In the genomic region with DNA sequence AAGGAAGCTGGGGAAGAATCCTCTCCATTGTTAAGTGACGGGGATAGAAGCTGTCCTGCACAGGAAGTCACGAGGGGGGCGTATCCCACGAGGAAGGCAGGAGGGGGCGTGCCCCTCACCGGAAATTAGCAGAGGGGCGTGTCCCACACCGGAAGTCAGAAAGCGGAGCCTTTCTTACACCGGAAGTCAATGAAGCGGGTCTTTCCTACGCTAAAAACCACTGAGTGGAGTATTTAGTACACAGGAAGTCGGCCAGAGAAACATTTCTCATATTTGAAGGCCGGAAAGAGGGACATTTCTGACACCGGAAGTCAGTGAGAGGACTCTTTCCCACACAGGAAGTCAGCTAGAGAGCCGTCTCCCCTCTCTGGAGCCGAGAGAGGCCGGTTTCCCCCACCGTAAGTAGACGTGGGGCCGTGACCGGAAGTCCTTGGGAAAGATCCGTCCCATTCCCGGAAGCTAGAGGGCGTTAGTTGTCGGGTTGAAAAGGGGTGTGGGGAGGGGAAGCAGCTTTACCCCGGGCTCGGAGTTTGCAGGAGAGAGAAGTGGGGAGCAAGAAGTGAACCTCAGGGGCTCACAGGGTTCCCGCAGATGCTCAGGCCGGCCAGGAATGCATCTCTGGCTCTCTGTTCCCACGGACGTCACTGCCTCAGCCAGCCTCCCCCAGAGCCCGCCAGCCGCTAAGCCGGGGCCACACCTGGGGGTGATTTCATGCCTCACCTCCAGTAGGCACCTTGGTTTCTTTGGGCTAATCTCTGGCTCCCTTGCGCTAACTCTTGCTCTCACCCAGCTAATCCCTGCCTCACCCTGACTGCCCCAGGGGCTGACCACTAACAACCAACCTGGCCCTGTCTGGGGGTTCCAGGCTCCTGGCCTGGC, we compare ENCODE assay signal across 8 cellular contexts. TPM values are rescaled to one million over a fixed set of nuclear protein-coding genes. Genes with fewer than 3 reads are reported as not detected.
A peak's percentile ranks its signal among the peaks of the same experiment; 100 is the strongest.
DNase-seq lines count a peak whose midpoint lies in the region; ATAC-seq and TF ChIP-seq lines count a peak whose summit lies in the region.

No MANE protein-coding gene starts in this region.

- no peaks in the 10 kb centered on the region for H4K20me1 ChIP-seq in SK-N-SH (ENCODE audit: insufficient read depth)
- H4K20me1 ChIP-seq in osteoblast (ENCODE audit: insufficient read depth, low read length) = peaks cover 3% of the 10 kb centered on the region

- H3K9me2 ChIP-seq in SK-N-SH = no peaks in the 10 kb centered on the region

- peak in 1 of 2 experiments; percentile 26; a peak in 1 of 4 replicates for TF ChIP-seq EP300 in SK-N-SH (IDR thresholded peaks at IDR 0.05; ENCODE audit: borderline replicate concordance in 1 of 2, low read depth in 1 of 2, low read length in 1 of 2)

- H3K36me3 ChIP-seq in GM06990 (ENCODE audit: control insufficient read depth, insufficient read depth, low read length) (no peaks in the 10 kb centered on the region), HEK293 (ENCODE audit: control insufficient read depth in 2 of 2, insufficient read depth in 1 of 2, low read length in 2 of 2) (no peaks in the 10 kb centered on the region), SK-N-SH (replicated peaks in 1 of 2; ENCODE audit: control insufficient read depth in 1 of 2, insufficient read depth in 2 of 2, low read length in 1 of 2) (no peaks in the 10 kb centered on the region), osteoblast (ENCODE audit: insufficient read depth, low read length) (no peaks in the 10 kb centered on the region), thoracic aorta (no peaks in the 10 kb centered on the region)

- TF ChIP-seq RAD21 in SK-N-SH (IDR thresholded peaks at IDR 0.05; ENCODE audit: low read length) = no peak

- peak; percentile 51 for TF ChIP-seq CTCF in GM06990 (IDR thresholded peaks at IDR 0.05; ENCODE audit: insufficient read depth, low read length, poor library complexity, severe bottlenecking)
- peak; percentile 86 for TF ChIP-seq CTCF in HEK293 (tag by site-specific recombination; IDR thresholded peaks at IDR 0.05)
- peak; percentile 48 for TF ChIP-seq CTCF in SK-N-SH (IDR thresholded peaks at IDR 0.05)
- peak; percentile 58 for TF ChIP-seq CTCF in glutamatergic neuron (IDR thresholded peaks at IDR 0.05; ENCODE audit: partially characterized antibody, unreplicated experiment)
- TF ChIP-seq CTCF in osteoblast (IDR thresholded peaks at IDR 0.05; ENCODE audit: extremely low read depth, low read depth, low read length) = peak; percentile 57
- peak; percentile 7 for TF ChIP-seq CTCF in thoracic aorta (IDR thresholded peaks at IDR 0.05)

- peak; percentile 68 to 80 for ATAC-seq in activated naive CD4-positive, alpha-beta T cell treated with anti-CD3 and anti-CD28 coated beads, Interleukin-2, amount 50 U/mL, for 72 hours
- ATAC-seq in thoracic aorta (ENCODE audit: insufficient number of reproducible peaks, low FRiP score, low read depth) = peak; percentile 80

- H3K79me2 ChIP-seq in SK-N-SH (ENCODE audit: insufficient read depth) (peaks cover 32% of the 10 kb centered on the region), osteoblast (ENCODE audit: insufficient read depth, low read length) (peaks cover 32% of the 10 kb centered on the region)

- H2AFZ ChIP-seq in SK-N-SH (ENCODE audit: low read depth) (peak overlapping the region; percentile 77), osteoblast (ENCODE audit: low read length) (peak overlapping the region; percentile 88)

- peaks cover 16% of the 10 kb centered on the region for H3F3A ChIP-seq in SK-N-SH (replicated peaks; ENCODE audit: insufficient read depth)

- peak overlapping the region; percentile 96 to 99 for H3K27ac Mint-ChIP-seq in activated naive CD4-positive, alpha-beta T cell treated with anti-CD3 and anti-CD28 coated beads, Interleukin-2, amount 50 U/mL, for 72 hours
- peak overlapping the region; percentile 97 for H3K27ac Mint-ChIP-seq in glutamatergic neuron (ENCODE audit: unreplicated experiment)

- peak overlapping the region; percentile 91 for H3K9ac ChIP-seq in SK-N-SH

- no peaks in the 10 kb centered on the region for H3K9me3 Mint-ChIP-seq in activated naive CD4-positive, alpha-beta T cell treated with anti-CD3 and anti-CD28 coated beads, Interleukin-2, amount 50 U/mL, for 72 hours
- H3K9me3 Mint-ChIP-seq in glutamatergic neuron (ENCODE audit: unreplicated experiment) = peaks cover 40% of the 10 kb centered on the region

- peak overlapping the region; percentile 92 for H3K4me3 ChIP-seq in GM06990 (replicated peaks; ENCODE audit: low read depth, low read length)
- peak overlapping the region; percentile 69 for H3K4me3 ChIP-seq in HEK293 (ENCODE audit: low read depth, low read length)
- H3K4me3 ChIP-seq in SK-N-SH (ENCODE audit: low read depth in 2 of 2, low read length in 1 of 2) = peak overlapping the region; percentile 96
- H3K4me3 ChIP-seq in osteoblast (ENCODE audit: insufficient read depth, low read length) = peak overlapping the region; percentile 96
- H3K4me3 ChIP-seq in thoracic aorta = peak overlapping the region; percentile 85

- H3K27me3 ChIP-seq in GM06990 (replicated peaks; ENCODE audit: control insufficient read depth, insufficient read depth, low read length) = no peaks in the 10 kb centered on the region
- no peaks in the 10 kb centered on the region for H3K27me3 ChIP-seq in SK-N-SH (ENCODE audit: insufficient read depth)
- no peaks in the 10 kb centered on the region for H3K27me3 ChIP-seq in osteoblast (ENCODE audit: insufficient read depth, low read length)
- H3K27me3 ChIP-seq in thoracic aorta (replicated peaks; ENCODE audit: insufficient read depth) = no peaks in the 10 kb centered on the region

- H3K4me2 ChIP-seq in SK-N-SH (peak overlapping the region; percentile 87), osteoblast (ENCODE audit: insufficient read depth, low read length) (peak overlapping the region; percentile 100)

- H3K27ac ChIP-seq in HEK293 (ENCODE audit: extremely low read depth, low read depth, low read length) = peak overlapping the region; percentile 73
- H3K27ac ChIP-seq in SK-N-SH (ENCODE audit: low read depth in 2 of 2, low read length in 1 of 2) = peak overlapping the region; percentile 99
- peak overlapping the region; percentile 95 for H3K27ac ChIP-seq in osteoblast (ENCODE audit: low read depth, low read length)
- H3K27ac ChIP-seq in thoracic aorta = peak overlapping the region; percentile 96 to 97

- DNase-seq in GM06990 (ENCODE audit: extremely low read depth, insufficient read length) = peak; percentile 92
- peak; percentile 98 for DNase-seq in MV-4-11 (lab: John Stamatoyannopoulos, UW)
- DNase-seq in SK-N-SH = peak; percentile 88
- peak; percentile 90 to 91 for DNase-seq in activated naive CD4-positive, alpha-beta T cell treated with anti-CD3 and anti-CD28 coated beads, Interleukin-2, amount 50 U/mL, for 72 hours (ENCODE audit: low spot score in 2 of 2)
- DNase-seq in glutamatergic neuron = peak; percentile 92
- DNase-seq in osteoblast (ENCODE audit: insufficient read length, low spot score, missing footprints) = peak; percentile 92
- DNase-seq in thoracic aorta (ENCODE audit: low spot score) = peak; percentile 82

- H3K4me3 Mint-ChIP-seq in glutamatergic neuron (ENCODE audit: unreplicated experiment) = peak overlapping the region; percentile 89

- 1% methylated on average over 21 of the region's 36 CpGs for WGBS in SK-N-SH (ENCODE audit: low lambda C conversion rate)

- POLR2A ChIA-PET in HEK293 (lab: Yijun Ruan, JAX) (interaction anchor here (0.6 to 1.5 kb wide), 5 partner anchors 9 to 245 kb away, joined by 3 to 5 read pairs (median 3); a partner anchor contains a TSS), SK-N-SH (lab: Yijun Ruan, JAX) (interaction anchor here (0.6 to 1.5 kb wide), 11 partner anchors 14 to 1342 kb away, joined by 3 to 7 read pairs (median 3); a partner anchor contains a TSS)

- peaks cover 4% of the 10 kb centered on the region; the same call in 1 of the 2 replicates for H3K4me1 ChIP-seq in HEK293 (ENCODE audit: control insufficient read depth, insufficient read depth, low read length)
- peaks cover 15 to 51% of the 10 kb centered on the region in 2 experiments; a peak in 2 of 4 replicates for H3K4me1 ChIP-seq in SK-N-SH (ENCODE audit: control insufficient read depth in 1 of 2, insufficient read depth in 2 of 2, low read depth in 1 of 2, low read length in 1 of 2)
- H3K4me1 ChIP-seq in osteoblast (ENCODE audit: insufficient read depth, low read length) = peaks cover 19% of the 10 kb centered on the region
- H3K4me1 ChIP-seq in thoracic aorta (ENCODE audit: control insufficient read depth in 1 of 2, low read depth in 2 of 2) = peaks cover 18 to 35% of the 10 kb centered on the region in 2 donors

- CTCF ChIA-PET in HEK293 (lab: Yijun Ruan, JAX) (interaction anchor here (0.5 to 4.8 kb wide), 28 partner anchors 10 to 1815 kb away, joined by 3 to 30 read pairs (median 3); no protein-coding TSS in a partner anchor), SK-N-SH (lab: Yijun Ruan, JAX) (interaction anchor here (0.7 to 2.1 kb wide), 4 partner anchors 24 to 272 kb away, joined by 3 to 8 read pairs (median 3); no protein-coding TSS in a partner anchor)

- no peaks in the 10 kb centered on the region for H3K9me3 ChIP-seq in HEK293 (ENCODE audit: control insufficient read depth, insufficient read depth, low read depth, low read length)
- H3K9me3 ChIP-seq in SK-N-SH = no peaks in the 10 kb centered on the region
- H3K9me3 ChIP-seq in osteoblast (ENCODE audit: low read depth, low read length) = no peaks in the 10 kb centered on the region
- H3K9me3 ChIP-seq in thoracic aorta = no peaks in the 10 kb centered on the region

- H3K36me3 Mint-ChIP-seq in activated naive CD4-positive, alpha-beta T cell treated with anti-CD3 and anti-CD28 coated beads, Interleukin-2, amount 50 U/mL, for 72 hours = peaks cover 24 to 53% of the 10 kb centered on the region in 2 donors
- H3K36me3 Mint-ChIP-seq in glutamatergic neuron (ENCODE audit: unreplicated experiment) = no peaks in the 10 kb centered on the region

- peaks cover 63% of the 10 kb centered on the region for H3K4me1 Mint-ChIP-seq in glutamatergic neuron (ENCODE audit: low read depth, unreplicated experiment)

- H3K27me3 Mint-ChIP-seq in glutamatergic neuron (ENCODE audit: unreplicated experiment) = peaks cover 35% of the 10 kb centered on the region

RNA-seq across cellular contexts. Expression of a gene that starts 15.4 kb away (rescaled TPM):
- 5.4 and 10.4 TPM in 2 replicates for polyA plus RNA-seq in SK-N-SH (2012; rRNA removed)
- 0.62 and 1.1 TPM in 2 replicates for polyA plus RNA-seq in SK-N-SH (2012; cell fraction: cytosol; rRNA removed)
- polyA plus RNA-seq in SK-N-SH (2012; cell fraction: nucleus; rRNA removed) = 44.1 and 55.9 TPM in 2 replicates
- total RNA-seq in activated naive CD4-positive, alpha-beta T cell treated with anti-CD3 and anti-CD28 coated beads, Interleukin-2, amount 50 U/mL, for 72 hours = 100 to 1,000 TPM in 1 of 2 donors, 10 to 100 TPM in 1; 11.4 to 138 TPM
- total RNA-seq in glutamatergic neuron (ENCODE audit: unreplicated experiment) (1,100 TPM), osteoblast (1.8 TPM in 2 replicates), thoracic aorta (1 to 10 TPM in 1 of 2 donors, under 1 TPM in 1; 0.81 to 3.6 TPM)

RNA-seq across cellular contexts. Expression of a gene that starts 51.1 kb away (rescaled TPM):
- polyA plus RNA-seq in SK-N-SH (2012; rRNA removed) = not detected in 2 replicates
- polyA plus RNA-seq in SK-N-SH (2012; cell fraction: cytosol; rRNA removed) = not detected in 2 replicates
- not detected in 2 replicates for polyA plus RNA-seq in SK-N-SH (2012; cell fraction: nucleus; rRNA removed)
- total RNA-seq in activated naive CD4-positive, alpha-beta T cell treated with anti-CD3 and anti-CD28 coated beads, Interleukin-2, amount 50 U/mL, for 72 hours = not detected
- total RNA-seq in glutamatergic neuron (ENCODE audit: unreplicated experiment) = not detected
- not detected in 2 replicates for total RNA-seq in osteoblast
- not detected for total RNA-seq in thoracic aorta

RNA-seq across cellular contexts. Expression of a gene that starts 55.0 kb away (rescaled TPM):
- 0.05 TPM in 1 of 2 replicates, not detected in the other for polyA plus RNA-seq in SK-N-SH (2012; rRNA removed)
- polyA plus RNA-seq in SK-N-SH (2012; cell fraction: cytosol; rRNA removed) = 0.07 and 0.09 TPM in 2 replicates
- not detected in 2 replicates for polyA plus RNA-seq in SK-N-SH (2012; cell fraction: nucleus; rRNA removed)
- not detected for total RNA-seq in activated naive CD4-positive, alpha-beta T cell treated with anti-CD3 and anti-CD28 coated beads, Interleukin-2, amount 50 U/mL, for 72 hours
- total RNA-seq in glutamatergic neuron (ENCODE audit: unreplicated experiment) (not detected), osteoblast (not detected in 2 replicates), thoracic aorta (1 to 10 TPM in 1 of 2 donors, under 1 TPM in 1; 0.71 to 2.6 TPM)

Comparison
In these comparisons a context has a peak if more than half of its experiments do, and no peak if none do; other contexts are left out.
1. Peak in every context shown above with its lines: DNase-seq, ATAC-seq, H3K4me3 ChIP-seq and H3K27ac ChIP-seq.
2. CTCF ChIP-seq: peak in every context shown above with its lines; median percentile 86 in HEK293; 58 in glutamatergic neuron; 57 in osteoblast; 51 in GM06990; 48 in SK-N-SH; 7 in thoracic aorta.